28 cellular contexts compared by ENCODE assay signal in the genomic region with DNA sequence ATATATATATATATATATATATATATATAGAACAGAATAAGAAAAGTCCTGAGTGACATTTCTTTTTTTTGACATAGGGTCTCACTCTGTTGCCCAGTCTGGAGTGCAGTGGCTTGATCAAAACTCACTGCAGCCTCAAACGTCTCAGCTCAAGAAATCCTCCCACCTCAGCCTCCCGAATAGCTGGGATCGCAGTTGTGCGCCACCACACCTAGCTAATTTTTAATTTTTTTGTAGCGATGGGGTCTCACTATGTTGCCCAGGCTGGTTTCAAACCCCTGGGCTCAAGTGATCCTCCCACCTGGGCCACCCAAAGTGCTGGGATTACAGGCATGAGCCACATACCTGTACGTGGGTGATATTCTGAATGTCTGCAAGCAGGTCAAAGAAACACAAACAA.
"Had no signal": no experiment of that assay in that cellular context is flagged by ENCODE, and none has a peak within 500 bp of the region (broad histone marks: within the 10 kb centered on the region; RNA-seq: fewer than 3 reads in every experiment).

No MANE protein-coding gene starts in this region.

- H3K4me1 ChIP-seq: parathyroid adenoma, psoas muscle, testis, transverse colon, uterus had no signal

- H3K4me2 ChIP-seq: neural progenitor cell, smooth muscle cell had no signal

- H3K9me3 ChIP-seq: ovary, psoas muscle, spleen, suprapubic skin, testis, tibial artery, transverse colon, upper lobe of right lung, uterus had no signal

- H3K27me3 ChIP-seq: neural progenitor cell, ovary, spleen, suprapubic skin, testis, tibial artery, transverse colon, upper lobe of right lung, uterus had no signal

- ATAC-seq: natural killer cell; psoas muscle; right cardiac atrium; sciatic nerve; stimulated activated memory B cell treated with anti-CD40 and anti-IgM and Interleukin-4, amounts not matched to agents 10 μg/mL and 1 μg/mL and 100 μg/mL, for 72 hours; stimulated activated naive CD8-positive, alpha-beta T cell treated with anti-CD3 and anti-CD28 coated beads, Interleukin-15, amount 100 ng/mL, for 72 hours; stimulated activated naive CD8-positive, alpha-beta T cell treated with anti-CD3 and anti-CD28 coated beads, Interleukin-15, Interleukin-2, amounts not matched to agents 100 U/mL and 50 U/mL, for 24 hours; upper lobe of right lung had no signal

- H3K27ac ChIP-seq: neural progenitor cell, ovary, parathyroid adenoma, psoas muscle, skin epidermis, spleen, suprapubic skin, testis, tibial artery, transverse colon, upper lobe of right lung, uterus had no signal

- H3K79me2 ChIP-seq: parathyroid adenoma had no signal

- H2AFZ ChIP-seq: neural progenitor cell, parathyroid adenoma had no signal

- DNase-seq: natural killer cell; occipital lobe; ovary; posterior cingulate gyrus; psoas muscle; right cardiac atrium; spleen; stimulated activated CD4-positive, alpha-beta T cell treated with anti-CD3 and anti-CD28 coated beads, Interleukin-12 subunit alpha, Interleukin-12 subunit beta, amount 100 ng/mL, for 4 hours; stimulated activated CD4-positive, alpha-beta T cell treated with anti-CD3 and anti-CD28 coated beads, Interleukin-1b, Interleukin-23, amount 100 ng/mL, for 48 hours; stimulated activated CD4-positive, alpha-beta T cell treated with anti-CD3 and anti-CD28 coated beads, Interleukin-4, amount 100 ng/mL, for 1 hour; stimulated activated CD4-positive, alpha-beta T cell treated with anti-CD3 and anti-CD28 coated beads, Interleukin-4, amount 100 ng/mL, for 4 hours; stimulated activated CD8-positive, alpha-beta memory T cell treated with anti-CD3 and anti-CD28 coated beads, Interleukin-4, amount 100 ng/mL, for 48 hours; stimulated activated naive CD4-positive, alpha-beta T cell; stimulated activated naive CD8-positive, alpha-beta T cell treated with anti-CD3 and anti-CD28 coated beads, Interleukin-15, amount 100 ng/mL, for 72 hours; stimulated activated naive CD8-positive, alpha-beta T cell treated with anti-CD3 and anti-CD28 coated beads, Interleukin-15, Interleukin-2, amounts not matched to agents 100 U/mL and 50 U/mL, for 24 hours; substantia nigra; testis; transverse colon; upper lobe of right lung; uterus had no signal

- H3K9ac ChIP-seq: neural progenitor cell, parathyroid adenoma had no signal

- H3K4me3 ChIP-seq: neural progenitor cell, ovary, psoas muscle, skin epidermis, smooth muscle cell, spleen, suprapubic skin, testis, tibial artery, transverse colon, upper lobe of right lung, uterus had no signal

- H3K36me3 ChIP-seq: neural progenitor cell, ovary, spleen, suprapubic skin, tibial artery, transverse colon, upper lobe of right lung, uterus had no signal
